Comparison of ENCODE assay signal across 28 cellular contexts in the genomic region with DNA sequence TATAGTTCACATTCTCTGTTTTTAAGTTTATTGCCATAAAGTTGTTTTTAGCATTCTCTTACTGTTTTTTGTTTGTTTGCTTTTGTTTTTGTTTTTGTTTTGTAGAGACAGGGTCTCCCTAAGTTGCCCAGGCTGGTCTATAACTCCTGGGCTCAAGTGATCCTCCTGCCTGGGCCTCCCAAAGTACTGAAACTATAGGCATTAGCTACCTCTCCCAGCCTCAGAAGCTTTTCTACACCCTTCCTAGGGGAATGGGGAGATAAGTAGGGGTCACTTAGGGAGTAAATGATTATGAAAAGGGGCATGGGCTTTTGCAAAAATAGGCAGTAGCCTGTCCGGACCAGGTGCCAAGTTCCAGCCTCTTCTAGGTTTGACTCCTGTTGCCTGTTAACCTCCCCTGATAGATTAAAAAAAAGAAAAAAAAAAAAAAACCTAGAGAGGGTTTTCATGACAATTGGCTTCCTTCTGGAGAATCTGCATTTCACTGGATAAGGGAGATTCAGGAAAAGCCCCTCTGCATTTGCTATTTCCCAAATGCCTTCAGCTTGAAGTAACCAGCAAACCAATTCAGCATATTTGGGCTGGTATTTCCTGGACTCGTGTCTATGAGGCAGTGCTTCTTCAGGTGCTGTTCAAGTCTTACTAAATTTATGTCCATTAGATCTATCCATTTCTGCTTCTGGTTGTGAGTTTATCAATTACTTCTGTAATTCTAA.
"Had no signal": no experiment of that assay in that cellular context is flagged by ENCODE, and none has a peak within 500 bp of the region (broad histone marks: within the 10 kb centered on the region; RNA-seq: fewer than 3 reads in every experiment).

No MANE protein-coding gene starts in this region.

- H3K27me3 ChIP-seq: breast epithelium had no signal

- H3K9me3 ChIP-seq: SJSA1 had no signal

- H3K4me3 Mint-ChIP-seq: activated B cell treated with CpG ODN at 0.5 μM for 24 hours; activated CD4-positive, alpha-beta T cell treated with anti-CD3 and anti-CD28 coated beads, Interleukin-2, amount 10 ng/mL, durations not matched to agents 24 days and 14 days; activated CD8-positive, alpha-beta memory T cell treated with anti-CD3 and anti-CD28 coated beads, Interleukin-2, amount 10 ng/mL, durations not matched to agents 7 days and 5 days; activated naive CD4-positive, alpha-beta T cell treated with anti-CD3 and anti-CD28 coated beads, Interleukin-2, amount 50 U/mL, for 24 hours; activated T-cell treated with anti-CD3 and anti-CD28 coated beads, Interleukin-2, amount 50 U/mL, for 24 hours; activated T-helper 1 cell treated with anti-CD3 and anti-CD28 coated beads, Interleukin-12 subunit alpha, Interleukin-12 subunit beta, Interleukin-2, Interleukin-4 antibody, amounts not matched to agents 30 ng/mL and 10 ng/mL and 1 ng/mL, durations not matched to agents 14 hours and 24 hours and 36 hours; T-helper 17 cell had no signal

- H3K9me3 Mint-ChIP-seq: activated CD4-positive, alpha-beta T cell treated with anti-CD3 and anti-CD28 coated beads, Interleukin-2, amount 10 ng/mL, durations not matched to agents 24 days and 14 days; activated naive CD4-positive, alpha-beta T cell treated with anti-CD3 and anti-CD28 coated beads, Interleukin-2, amount 50 U/mL, for 24 hours; activated T-cell treated with anti-CD3 and anti-CD28 coated beads, Interleukin-2, amount 50 U/mL, for 24 hours; activated T-helper 1 cell treated with anti-CD3 and anti-CD28 coated beads, Interleukin-12 subunit alpha, Interleukin-12 subunit beta, Interleukin-2, Interleukin-4 antibody, amounts not matched to agents 30 ng/mL and 10 ng/mL and 1 ng/mL, durations not matched to agents 14 hours and 24 hours and 36 hours had no signal

- ATAC-seq: activated CD8-positive, alpha-beta memory T cell treated with anti-CD3 and anti-CD28 coated beads, Interleukin-2, amount 10 ng/mL, durations not matched to agents 7 days and 5 days; PC-3; T-helper 17 cell had no signal

- H3K27me3 Mint-ChIP-seq: activated B cell treated with CpG ODN at 0.5 μM for 24 hours; activated CD8-positive, alpha-beta memory T cell treated with anti-CD3 and anti-CD28 coated beads, Interleukin-2, amount 10 ng/mL, durations not matched to agents 7 days and 5 days; activated naive CD4-positive, alpha-beta T cell treated with anti-CD3 and anti-CD28 coated beads, Interleukin-2, amount 50 U/mL, for 24 hours; activated T-cell treated with anti-CD3 and anti-CD28 coated beads, Interleukin-2, amount 50 U/mL, for 24 hours; T-helper 17 cell had no signal

- H3K36me3 ChIP-seq: breast epithelium, SJSA1 had no signal

- H3K27ac ChIP-seq: breast epithelium, SJSA1 had no signal

- H3K4me3 ChIP-seq: breast epithelium, SJSA1 had no signal

- H3K27ac Mint-ChIP-seq: activated B cell treated with CpG ODN at 0.5 μM for 24 hours; activated CD4-positive, alpha-beta T cell treated with anti-CD3 and anti-CD28 coated beads, Interleukin-2, amount 10 ng/mL, durations not matched to agents 24 days and 14 days; activated CD8-positive, alpha-beta memory T cell treated with anti-CD3 and anti-CD28 coated beads, Interleukin-2, amount 10 ng/mL, durations not matched to agents 7 days and 5 days; activated naive CD4-positive, alpha-beta T cell treated with anti-CD3 and anti-CD28 coated beads, Interleukin-2, amount 50 U/mL, for 24 hours; activated T-cell treated with anti-CD3 and anti-CD28 coated beads, Interleukin-2, amount 50 U/mL, for 24 hours; activated T-helper 1 cell treated with anti-CD3 and anti-CD28 coated beads, Interleukin-12 subunit alpha, Interleukin-12 subunit beta, Interleukin-2, Interleukin-4 antibody, amounts not matched to agents 30 ng/mL and 10 ng/mL and 1 ng/mL, durations not matched to agents 14 hours and 24 hours and 36 hours; T-helper 17 cell had no signal

- H3K4me1 ChIP-seq: breast epithelium, SJSA1 had no signal

- H3K36me3 Mint-ChIP-seq: activated CD8-positive, alpha-beta memory T cell treated with anti-CD3 and anti-CD28 coated beads, Interleukin-2, amount 10 ng/mL, durations not matched to agents 7 days and 5 days; activated naive CD4-positive, alpha-beta T cell treated with anti-CD3 and anti-CD28 coated beads, Interleukin-2, amount 50 U/mL, for 24 hours had no signal

- DNase-seq: activated B cell treated with CpG ODN at 0.5 μM for 24 hours; activated CD4-positive, alpha-beta T cell treated with anti-CD3 and anti-CD28 coated beads for 1 hour; activated CD4-positive, alpha-beta T cell treated with anti-CD3 and anti-CD28 coated beads, Interleukin-2, amount 10 ng/mL, durations not matched to agents 24 days and 14 days; activated CD4-positive, alpha-beta T cell treated with anti-CD3 and anti-CD28 coated beads, Interleukin-2, amount 50 U/mL, for 48 hours; activated CD8-positive, alpha-beta memory T cell treated with anti-CD3 and anti-CD28 coated beads, Interleukin-2, amount 10 ng/mL, durations not matched to agents 7 days and 5 days; activated effector memory CD4-positive, alpha-beta T cell treated with Interleukin-2 at 50 U/mL for 16 hours; activated naive CD4-positive, alpha-beta T cell; activated T-cell treated with anti-CD3 and anti-CD28 coated beads, Interleukin-2, amount 50 U/mL, for 24 hours; aorta; caudate nucleus; Karpas-422; MM.1S; NCI-H146; NCI-H187 treated with DMSO at 0.1 percent for 48 hours; NCI-H2171; NCI-H2227 treated with DMSO at 0.1 percent for 48 hours; NCI-H446 treated with DMSO at 0.1 percent for 48 hours; NCI-H524 treated with DMSO at 0.1 percent for 48 hours; NCI-H82; NK-92 treated with Interleukin-12 subunit alpha and Interleukin-12 subunit beta, amount 100 ng/mL, for 24 hours; PC-3; SHP77; T-helper 17 cell; T-helper 9 cell had no signal

- H3K4me1 Mint-ChIP-seq: activated CD4-positive, alpha-beta T cell treated with anti-CD3 and anti-CD28 coated beads, Interleukin-2, amount 10 ng/mL, durations not matched to agents 24 days and 14 days; activated CD8-positive, alpha-beta memory T cell treated with anti-CD3 and anti-CD28 coated beads, Interleukin-2, amount 10 ng/mL, durations not matched to agents 7 days and 5 days; activated naive CD4-positive, alpha-beta T cell treated with anti-CD3 and anti-CD28 coated beads, Interleukin-2, amount 50 U/mL, for 24 hours; T-helper 17 cell had no signal
